ENCODE assay signal across 1 cellular context in genomic region chr7:84123903-84124573, GRCh38.
TF ChIP-seq lines count a peak whose summit lies in the region.

No MANE protein-coding gene starts in this region.

TF ChIP-seq in GM23338, 12 proteins besides CTCF, POLR2A, EP300 and RAD21 (continued from another document):
- TF ChIP-seq ZNF462 (CRISPR knock-in tag; IDR thresholded peaks at IDR 0.05) (no peak), REST (IDR thresholded peaks at IDR 0.05; ENCODE audit: unreplicated experiment) (no peak), EZH2 (IDR thresholded peaks at IDR 0.05; ENCODE audit: low read depth, unreplicated experiment) (no peak)
TF ChIP-seq in GM23338: peak in this region for 0.
